19 cellular contexts compared by ENCODE assay signal in genomic region chr19:1967087-1967608, GRCh38. TPM values are rescaled to one million over a fixed set of nuclear protein-coding genes. Genes with fewer than 3 reads are reported as not detected.
DNase-seq lines count a peak whose midpoint lies in the region; ATAC-seq lines count a peak whose summit lies in the region.
"Had no signal": no experiment of that assay in that cellular context is flagged by ENCODE, and none has a peak within 500 bp of the region (broad histone marks: within the 10 kb centered on the region; RNA-seq: fewer than 3 reads in every experiment).

No MANE protein-coding gene starts in this region.

- no peak overlapping the region for H3K9ac ChIP-seq in GM23248

- H3K27ac ChIP-seq in GM23248 = no peak overlapping the region
- H3K27ac ChIP-seq: gastroesophageal sphincter, PC-9, vagina had no signal

- POLR2A ChIA-PET in T-cell (lab: Charles Lee) = interaction anchor here in 1 of 2 donors (0.5 kb wide), 1 partner anchor 50 kb away, joined by 3 read pairs; no protein-coding TSS in a partner anchor

- no peaks in the 10 kb centered on the region for H3K9me3 Mint-ChIP-seq in T-cell
- no peaks in the 10 kb centered on the region for H3K9me3 Mint-ChIP-seq in natural killer cell treated with Interleukin-12 subunit alpha and Interleukin-12 subunit beta and Interleukin-15 and Interleukin-18, amount 100 ng/mL, for 72 hours

- no peaks in the 10 kb centered on the region for H3K36me3 ChIP-seq in GM23248 (ENCODE audit: low read depth)

- peaks cover 65% of the 10 kb centered on the region for H3K79me2 ChIP-seq in GM23248 (ENCODE audit: insufficient read depth)

- H3K36me3 Mint-ChIP-seq in T-cell = peaks cover 7% of the 10 kb centered on the region
- H3K36me3 Mint-ChIP-seq in natural killer cell treated with Interleukin-12 subunit alpha and Interleukin-12 subunit beta and Interleukin-15 and Interleukin-18, amount 100 ng/mL, for 72 hours = no peaks in the 10 kb centered on the region

- WGBS in GM23248 (ENCODE audit: low coverage in 1 of 2, low lambda C conversion rate in 2 of 2, missing lambda C conversion rate in 2 of 2), 2 experiments = 76 to 78% methylated on average over 18 to 24 of the region's 26 CpGs

- peaks cover 14 to 23% (median 22%) of the 10 kb centered on the region in 3 donors for H3K4me1 Mint-ChIP-seq in T-cell
- H3K4me1 Mint-ChIP-seq in natural killer cell treated with Interleukin-12 subunit alpha and Interleukin-12 subunit beta and Interleukin-15 and Interleukin-18, amount 100 ng/mL, for 72 hours (ENCODE audit: low read depth in 2 of 2) = peaks cover 8 to 14% of the 10 kb centered on the region in 2 donors

- H2AFZ ChIP-seq in GM23248 = no peak overlapping the region
- H2AFZ ChIP-seq: PC-9 had no signal

- in situ Hi-C loops in GM23248 (cut with MboI) = no loop called here

- H3K9me3 ChIP-seq in GM23248 (ENCODE audit: low read depth) = no peaks in the 10 kb centered on the region
- H3K9me3 ChIP-seq: gastroesophageal sphincter, vagina had no signal

- H3K4me3 Mint-ChIP-seq in T-cell = peak overlapping the region; percentile 23 to 81 (median 41)
- peak overlapping the region; percentile 52 for H3K4me3 Mint-ChIP-seq in natural killer cell treated with Interleukin-12 subunit alpha and Interleukin-12 subunit beta and Interleukin-15 and Interleukin-18, amount 100 ng/mL, for 72 hours

- H3K9me2 ChIP-seq in GM23248 (ENCODE audit: insufficient read depth) = no peaks in the 10 kb centered on the region

- H3F3A ChIP-seq in GM23248 (ENCODE audit: insufficient read depth) = no peaks in the 10 kb centered on the region

- H3K27me3 Mint-ChIP-seq in T-cell = no peaks in the 10 kb centered on the region
- H3K27me3 Mint-ChIP-seq in natural killer cell treated with Interleukin-12 subunit alpha and Interleukin-12 subunit beta and Interleukin-15 and Interleukin-18, amount 100 ng/mL, for 72 hours = no peaks in the 10 kb centered on the region

- H4K20me1 ChIP-seq in GM23248 (ENCODE audit: insufficient read depth) = no peaks in the 10 kb centered on the region

- H3K27ac Mint-ChIP-seq in T-cell = peak overlapping the region; percentile 61 to 72
- H3K27ac Mint-ChIP-seq in natural killer cell treated with Interleukin-12 subunit alpha and Interleukin-12 subunit beta and Interleukin-15 and Interleukin-18, amount 100 ng/mL, for 72 hours = no peak overlapping the region

- H3K27me3 ChIP-seq in GM23248 (replicated peaks; ENCODE audit: insufficient read depth) = no peaks in the 10 kb centered on the region
- H3K27me3 ChIP-seq: gastroesophageal sphincter, vagina had no signal

- no peaks in the 10 kb centered on the region for H3K4me1 ChIP-seq in GM23248 (ENCODE audit: insufficient read depth)
- H3K4me1 ChIP-seq: vagina had no signal

- DNase-seq in activated T-cell treated with anti-CD3 and anti-CD28 coated beads for 24 hours (ENCODE audit: low read depth) (peak; percentile 8), activated T-cell treated with anti-CD3 and anti-CD28 coated beads for 4 hours (no peak), T-cell (peak; percentile 12 to 66 (median 42)), activated gamma-delta T cell treated with Interleukin-2 at 50 U/mL for 16 hours (peak; percentile 44), GM23248 (no peak), NCI-H1092 (lab: John Stamatoyannopoulos, UW) (no peak), left lobe of liver (ENCODE audit: low spot score) (no peak)
- no peak for DNase-seq in natural killer cell treated with Interleukin-12 subunit alpha and Interleukin-12 subunit beta and Interleukin-15 and Interleukin-18, amount 100 ng/mL, for 72 hours (ENCODE audit: low spot score)
- DNase-seq: ACHN, Calu3, erythroblast, KBM-7, NCI-H1048, NCI-H2107, PC-9, small intestine had no signal

- CTCF ChIA-PET in T-cell (lab: Charles Lee) = no interaction called here

- ATAC-seq in T-cell (replicated peaks in 1 of 4) (peak; percentile 56 to 68 (median 65)), left lobe of liver (no peak)
- ATAC-seq in natural killer cell treated with Interleukin-12 subunit alpha and Interleukin-12 subunit beta and Interleukin-15 and Interleukin-18, amount 100 ng/mL, for 72 hours = peak; percentile 51 to 67
- ATAC-seq: gastroesophageal sphincter had no signal

- no peak overlapping the region for H3K4me3 ChIP-seq in GM23248
- H3K4me3 ChIP-seq: gastroesophageal sphincter, lung, PC-9, vagina had no signal

- H3K4me2 ChIP-seq in GM23248 (ENCODE audit: unreplicated experiment) = no peak overlapping the region
- H3K4me2 ChIP-seq: PC-9 had no signal

RNA-seq across cellular contexts. Expression of gene CSNK1G2, which starts 26.2 kb away (rescaled TPM):
- total RNA-seq in T-cell (100 to 1,000 TPM; 104 to 181 (median 161) TPM), left lobe of liver (21.8 TPM)
- 100 to 1,000 TPM in 1 of 2 donors, 10 to 100 TPM in 1; 57.5 to 103 TPM for total RNA-seq in natural killer cell treated with Interleukin-12 subunit alpha and Interleukin-12 subunit beta and Interleukin-15 and Interleukin-18, amount 100 ng/mL, for 72 hours
- total RNA-seq in GM23248 (2014; rRNA removed; shearing (Covaris generic)) = 76.6 and 81.4 TPM in 2 replicates
- 9.5 and 15.2 TPM in 2 replicates for polyA plus RNA-seq in GM23248 (2016; fragmentation: Nextera tagmentation; extraction: Ambion mirVana)

RNA-seq across cellular contexts. Expression of gene BTBD2, which starts 48.4 kb away (rescaled TPM):
- total RNA-seq in T-cell (10 to 100 TPM; 52.2 to 79.8 (median 73.6) TPM), left lobe of liver (25.9 TPM)
- total RNA-seq in natural killer cell treated with Interleukin-12 subunit alpha and Interleukin-12 subunit beta and Interleukin-15 and Interleukin-18, amount 100 ng/mL, for 72 hours = 10 to 100 TPM; 19.9 to 23.0 TPM
- 69.5 and 72.0 TPM in 2 replicates for total RNA-seq in GM23248 (2014; rRNA removed; shearing (Covaris generic))
- 6.8 and 9.0 TPM in 2 replicates for polyA plus RNA-seq in GM23248 (2016; fragmentation: Nextera tagmentation; extraction: Ambion mirVana)

Comparison
In these comparisons a context has a peak if more than half of its experiments do, and no peak if none do; other contexts are left out.
1. DNase-seq: peak in activated T-cell treated with anti-CD3 and anti-CD28 coated beads for 24 hours (single experiment), T-cell (34 of 34) and activated gamma-delta T cell treated with Interleukin-2 at 50 U/mL for 16 hours (single experiment); none in activated T-cell treated with anti-CD3 and anti-CD28 coated beads for 4 hours (single experiment), natural killer cell treated with Interleukin-12 subunit alpha and Interleukin-12 subunit beta and Interleukin-15 and Interleukin-18, amount 100 ng/mL, for 72 hours (single experiment), GM23248 (single experiment), NCI-H1092 (single experiment) and left lobe of liver (single experiment).
2. H3K27ac Mint-ChIP-seq: peak in T-cell (2 of 2); none in natural killer cell treated with Interleukin-12 subunit alpha and Interleukin-12 subunit beta and Interleukin-15 and Interleukin-18, amount 100 ng/mL, for 72 hours (0 of 2).